In genomic region chr14:37900582-37900981, GRCh38 we compare ENCODE assay signal across 25 cellular contexts.
"Had no signal": no experiment of that assay in that cellular context is flagged by ENCODE, and none has a peak within 500 bp of the region (broad histone marks: within the 10 kb centered on the region; RNA-seq: fewer than 3 reads in every experiment).

No MANE protein-coding gene starts in this region.

- H3K9ac ChIP-seq: parathyroid adenoma had no signal

- H3K4me3 Mint-ChIP-seq: activated B cell treated with CpG ODN at 0.5 μM for 24 hours; activated CD8-positive, alpha-beta T cell treated with anti-CD3 and anti-CD28 coated beads for 36 hours; activated naive CD4-positive, alpha-beta T cell treated with anti-CD3 and anti-CD28 coated beads, Interleukin-2, amount 50 U/mL, for 24 hours; activated naive CD8-positive, alpha-beta T cell treated with anti-CD3 and anti-CD28 coated beads, Interleukin-2, amount 50 U/mL, for 24 hours; activated T-cell treated with anti-CD3 and anti-CD28 coated beads, Interleukin-2, amount 50 U/mL, for 4 hours; activated T-helper 17 cell treated with anti-CD3 and anti-CD28 coated beads, Interleukin-2, amount 50 U/mL, for 72 hours; memory B cell; naive thymus-derived CD8-positive, alpha-beta T cell; neural crest cell; T-helper 2 cell treated with Interferon-gamma antibody and Interleukin-4, amounts not matched to agents 5 μg/mL and 100 μg/mL, for 36 hours had no signal

- FAIRE-seq: kidney had no signal

- H2AFZ ChIP-seq: hepatocyte, parathyroid adenoma had no signal

- H3K36me3 ChIP-seq: cardiac muscle cell, gastroesophageal sphincter, right atrium auricular region, spleen, tibial nerve had no signal

- H3K4me1 ChIP-seq: parathyroid adenoma, right atrium auricular region, spleen had no signal

- ATAC-seq: activated CD8-positive, alpha-beta T cell treated with anti-CD3 and anti-CD28 coated beads for 36 hours; activated naive CD8-positive, alpha-beta T cell treated with anti-CD3 and anti-CD28 coated beads, Interleukin-2, amount 50 U/mL, for 24 hours; activated T-cell treated with anti-CD3 and anti-CD28 coated beads, Interleukin-2, amount 50 U/mL, for 4 hours; activated T-helper 17 cell treated with anti-CD3 and anti-CD28 coated beads, Interleukin-2, amount 50 U/mL, for 72 hours; esophagus mucosa; gastroesophageal sphincter; left colon; naive thymus-derived CD8-positive, alpha-beta T cell had no signal

- H3K36me3 Mint-ChIP-seq: activated naive CD4-positive, alpha-beta T cell treated with anti-CD3 and anti-CD28 coated beads, Interleukin-2, amount 50 U/mL, for 24 hours; memory B cell; naive thymus-derived CD8-positive, alpha-beta T cell had no signal

- H3K27ac Mint-ChIP-seq: activated B cell treated with CpG ODN at 0.5 μM for 24 hours; activated CD8-positive, alpha-beta T cell treated with anti-CD3 and anti-CD28 coated beads for 36 hours; activated naive CD4-positive, alpha-beta T cell treated with anti-CD3 and anti-CD28 coated beads, Interleukin-2, amount 50 U/mL, for 24 hours; activated naive CD8-positive, alpha-beta T cell treated with anti-CD3 and anti-CD28 coated beads, Interleukin-2, amount 50 U/mL, for 24 hours; activated T-helper 17 cell treated with anti-CD3 and anti-CD28 coated beads, Interleukin-2, amount 50 U/mL, for 72 hours; memory B cell; naive thymus-derived CD8-positive, alpha-beta T cell; T-helper 2 cell treated with Interferon-gamma antibody and Interleukin-4, amounts not matched to agents 5 μg/mL and 100 μg/mL, for 36 hours had no signal

- H3K9me3 ChIP-seq: gastroesophageal sphincter, right atrium auricular region, spleen, tibial nerve had no signal

- H3K27ac ChIP-seq: cardiac muscle cell, gastroesophageal sphincter, hepatocyte, parathyroid adenoma, right atrium auricular region, spleen, tibial nerve had no signal

- H3K4me3 ChIP-seq: cardiac muscle cell, gastroesophageal sphincter, hepatocyte, right atrium auricular region, spleen, tibial nerve had no signal

- H3K4me2 ChIP-seq: hepatocyte had no signal

- H3K4me1 Mint-ChIP-seq: activated B cell treated with CpG ODN at 0.5 μM for 24 hours; activated naive CD8-positive, alpha-beta T cell treated with anti-CD3 and anti-CD28 coated beads, Interleukin-2, amount 50 U/mL, for 24 hours; activated T-helper 17 cell treated with anti-CD3 and anti-CD28 coated beads, Interleukin-2, amount 50 U/mL, for 72 hours; memory B cell; neural crest cell had no signal

- H3K79me2 ChIP-seq: hepatocyte, parathyroid adenoma had no signal

- H3K27me3 ChIP-seq: cardiac muscle cell, hepatocyte, right atrium auricular region, tibial nerve had no signal

- H3K27me3 Mint-ChIP-seq: memory B cell had no signal

- H3K9me3 Mint-ChIP-seq: activated B cell treated with CpG ODN at 0.5 μM for 24 hours; activated CD8-positive, alpha-beta T cell treated with anti-CD3 and anti-CD28 coated beads for 36 hours; activated naive CD4-positive, alpha-beta T cell treated with anti-CD3 and anti-CD28 coated beads, Interleukin-2, amount 50 U/mL, for 24 hours; activated naive CD8-positive, alpha-beta T cell treated with anti-CD3 and anti-CD28 coated beads, Interleukin-2, amount 50 U/mL, for 24 hours; activated T-cell treated with anti-CD3 and anti-CD28 coated beads, Interleukin-2, amount 50 U/mL, for 4 hours; activated T-helper 17 cell treated with anti-CD3 and anti-CD28 coated beads, Interleukin-2, amount 50 U/mL, for 72 hours; memory B cell; naive thymus-derived CD8-positive, alpha-beta T cell; neural crest cell; T-helper 2 cell treated with Interferon-gamma antibody and Interleukin-4, amounts not matched to agents 5 μg/mL and 100 μg/mL, for 36 hours had no signal

- DNase-seq: activated B cell treated with CpG ODN at 0.5 μM for 24 hours; activated CD4-positive, alpha-beta T cell treated with anti-CD3 and anti-CD28 coated beads, Interleukin-2, amount 50 U/mL, for 1 hour; activated CD8-positive, alpha-beta T cell treated with anti-CD3 and anti-CD28 coated beads for 36 hours; activated naive CD8-positive, alpha-beta T cell treated with anti-CD3 and anti-CD28 coated beads, Interleukin-2, amount 50 U/mL, for 24 hours; activated T-cell treated with anti-CD3 and anti-CD28 coated beads, Interleukin-2, amount 50 U/mL, for 4 hours; anterior cingulate cortex; kidney; left colon; naive thymus-derived CD8-positive, alpha-beta T cell; nucleus accumbens; spleen; stimulated activated naive CD4-positive, alpha-beta T cell treated with Interleukin-2 at 50 U/mL for 16 hours; T-helper 1 cell had no signal
